ENCODE assay signal across 8 cellular contexts in the genomic region with DNA sequence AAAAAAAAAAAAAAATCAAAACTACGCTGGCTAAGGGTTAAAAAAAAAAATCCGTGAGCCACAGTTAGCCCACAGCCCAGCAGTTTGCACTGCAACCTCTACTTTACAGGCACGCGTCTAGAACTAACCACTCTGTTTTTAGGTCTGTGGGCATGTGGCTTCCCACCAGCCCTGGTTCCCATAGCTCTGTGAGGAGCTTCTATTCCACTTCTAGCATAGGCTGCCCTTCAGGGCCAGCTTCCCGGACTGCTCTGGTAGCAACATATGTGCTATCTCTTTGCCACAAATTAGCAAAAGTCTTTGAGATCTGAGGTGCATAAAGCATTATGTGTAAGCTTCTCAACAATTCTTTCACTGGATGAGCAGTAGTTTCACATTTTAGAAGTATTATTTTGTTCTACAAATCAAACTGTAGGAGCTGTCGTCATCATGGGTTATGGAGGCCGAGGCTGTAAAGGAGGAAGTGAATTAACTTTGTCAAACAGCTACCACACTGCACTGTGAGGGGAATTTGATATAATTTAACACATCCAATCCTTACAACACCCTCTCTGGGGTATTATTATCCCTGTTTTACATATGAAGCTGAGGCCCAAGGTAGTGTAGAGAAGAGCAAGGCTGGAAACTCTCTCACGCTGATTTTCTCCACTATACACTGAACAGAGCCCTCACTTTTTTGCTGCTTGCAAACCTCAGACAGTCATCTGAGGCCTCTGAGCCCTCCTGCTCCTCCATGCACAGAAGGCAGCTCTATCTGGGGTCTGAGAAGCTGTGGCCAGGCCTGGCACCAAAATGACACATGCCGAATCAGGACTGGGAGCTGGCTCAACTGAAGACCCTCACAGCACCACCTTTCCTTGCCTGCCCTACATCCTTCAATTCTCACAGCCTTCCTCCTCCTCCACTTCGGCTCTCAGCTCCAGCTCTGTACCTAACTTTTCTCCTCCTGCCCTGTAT. TPM values are rescaled to one million over a fixed set of nuclear protein-coding genes. Genes with fewer than 3 reads are reported as not detected.
DNase-seq lines count a peak whose midpoint lies in the region; ATAC-seq, FAIRE-seq and TF ChIP-seq lines count a peak whose summit lies in the region.

No MANE protein-coding gene starts in this region.

- H3K27me3 Mint-ChIP-seq in H9 (ENCODE audit: low read depth) (no peaks in the 10 kb centered on the region), immature natural killer cell (ENCODE audit: low read depth in 3 of 3) (peaks cover 4 to 17% (median 16%) of the 10 kb centered on the region in 3 donors)

- no peaks in the 10 kb centered on the region for H3K27me3 ChIP-seq in H9 (ENCODE audit: insufficient read depth, low read length)

- H3K27ac Mint-ChIP-seq in H9 (peak overlapping the region in 2 of 3 experiments; percentile 15 to 60; a peak in 3 of 7 replicates), immature natural killer cell (peak overlapping the region; percentile 95 to 99 (median 98))

- H4K91ac ChIP-seq in H9 (ENCODE audit: insufficient read length, low read depth, low read length), result no peak overlapping the region

- no peak overlapping the region for H2BK5ac ChIP-seq in H9 (ENCODE audit: insufficient read length, low read length)

- no peaks in the 10 kb centered on the region for H3K23me2 ChIP-seq in H9 (ENCODE audit: insufficient read length, low read depth, low read length, poor library complexity, severe bottlenecking)

- no peak overlapping the region for H3K4ac ChIP-seq in H9 (ENCODE audit: low read depth, low read length)

- H3K18ac ChIP-seq in H9 (ENCODE audit: insufficient read length, low read depth, low read length), result no peak overlapping the region

- no peak overlapping the region for H3K4me3 Mint-ChIP-seq in H9
- H3K4me3 Mint-ChIP-seq in immature natural killer cell, result peak overlapping the region; percentile 72 to 87 (median 84)

- no peak overlapping the region for H2BK15ac ChIP-seq in H9 (ENCODE audit: low read depth, low read length)

- no peak overlapping the region for H3K4me2 ChIP-seq in H9 (ENCODE audit: insufficient read depth, insufficient read length, low read length)

- no peaks in the 10 kb centered on the region for H3K79me1 ChIP-seq in H9 (ENCODE audit: insufficient read depth, low read depth, low read length, poor library complexity, severe bottlenecking)

- no peak overlapping the region for H3K27ac ChIP-seq in H9 (ENCODE audit: insufficient read length, low read depth, low read length)

- no peak overlapping the region for H4K5ac ChIP-seq in H9 (ENCODE audit: insufficient read length, low read depth, low read length)

- no peak overlapping the region for H3K9ac ChIP-seq in H9 (ENCODE audit: extremely low read depth, insufficient read length, low read length)

- H3K9me3 ChIP-seq in H9 (ENCODE audit: control insufficient read depth, low read depth, low read length), result no peaks in the 10 kb centered on the region

- no peak overlapping the region for H3K23ac ChIP-seq in H9 (ENCODE audit: insufficient read length, low read depth, low read length)

- peaks cover 3% of the 10 kb centered on the region in 2 experiments; a peak in 2 of 4 replicates for H3K4me1 Mint-ChIP-seq in H9
- H3K4me1 Mint-ChIP-seq in immature natural killer cell, result peaks cover 80 to 98% of the 10 kb centered on the region in 2 donors

- H3K36me3 Mint-ChIP-seq in H9 (ENCODE audit: insufficient read depth in 1 of 3, low read depth in 3 of 3) (no peaks in the 10 kb centered on the region), immature natural killer cell (peaks cover 2 to 4% (median 3%) of the 10 kb centered on the region in 3 donors)

- H3K9me3 Mint-ChIP-seq in H9 (no peaks in the 10 kb centered on the region), immature natural killer cell (no peaks in the 10 kb centered on the region)

- WGBS in H9 (ENCODE audit: extremely low coverage, insufficient read length, low lambda C conversion rate), result no CpG with 5 or more reads among the region's 10 CpGs

- no peak overlapping the region for H2BK20ac ChIP-seq in H9 (ENCODE audit: low read depth, low read length, poor library complexity, severe bottlenecking)

- H3K4me1 ChIP-seq in H9 (ENCODE audit: insufficient read depth, low read length), result no peaks in the 10 kb centered on the region; the same call in 1 of the 2 replicates

- ATAC-seq in GM18870 (IDR thresholded peaks at IDR 0.05; ENCODE audit: unreplicated experiment), result peak; percentile 62

- no peak for FAIRE-seq in D721Med (lab: Jason Lieb, UNC)

- no peak for TF ChIP-seq CTCF in H9 (conservative IDR thresholded peaks at IDR 0.05)
- no peak for TF ChIP-seq CTCF in D721Med (IDR thresholded peaks at IDR 0.05; ENCODE audit: insufficient read depth, missing control alignments)

- H3K56ac ChIP-seq in H9 (ENCODE audit: insufficient read length, low read depth, low read length), result no peak overlapping the region

- DNase-seq in H9, result no peak
- DNase-seq in MV-4-11 (lab: John Stamatoyannopoulos, UW), result peak; percentile 81
- DNase-seq in immature natural killer cell, result peak; percentile 81 to 86 (median 85)
- DNase-seq in COLO829 (ENCODE audit: low spot score), result no peak
- DNase-seq in D721Med (ENCODE audit: insufficient read length, low spot score), result no peak
- no peak for DNase-seq in NCI-H187 treated with DMSO at 0.1 percent for 48 hours (lab: John Stamatoyannopoulos, UW)
- DNase-seq in DMS114 treated with DMSO at 0.1 percent for 48 hours (lab: John Stamatoyannopoulos, UW; ENCODE audit: unreplicated experiment), result no peak

- no peak overlapping the region for H2AFZ ChIP-seq in H9 (ENCODE audit: low read length)

- H4K8ac ChIP-seq in H9 (replicated peaks; ENCODE audit: insufficient read length, low read depth, low read length), result no peak overlapping the region

- H3K14ac ChIP-seq in H9 (ENCODE audit: insufficient read depth, low read length), result no peak overlapping the region; the same call in 1 of the 2 replicates

- H2BK12ac ChIP-seq in H9 (ENCODE audit: insufficient read length, low read depth, low read length), result no peak overlapping the region

- no peak overlapping the region for H3T11ph ChIP-seq in H9 (ENCODE audit: low read length)

- H3K79me2 ChIP-seq in H9 (ENCODE audit: insufficient read depth, low read length), result no peaks in the 10 kb centered on the region

- no peaks in the 10 kb centered on the region for H4K20me1 ChIP-seq in H9 (ENCODE audit: control insufficient read depth, insufficient read depth, insufficient read length)

- no peak overlapping the region for H2AK5ac ChIP-seq in H9 (ENCODE audit: insufficient read length, low read length)

- H2BK120ac ChIP-seq in H9 (ENCODE audit: low read depth, low read length, poor library complexity, severe bottlenecking), result no peak overlapping the region

RNA-seq across cellular contexts. Expression of a gene that starts 35.3 kb away (rescaled TPM):
- total RNA-seq in H9 (2021), result 1.6 and 1.9 TPM in 2 replicates
- 10 to 100 TPM; 33.9 to 64.9 (median 56.7) TPM for polyA plus RNA-seq in immature natural killer cell

Comparison
In these comparisons a context has a peak if more than half of its experiments do, and no peak if none do; other contexts are left out.
1. DNase-seq: peak in MV-4-11 (single experiment) and immature natural killer cell (3 of 3); none in H9 (single experiment), COLO829 (single experiment), D721Med (single experiment), NCI-H187 treated with DMSO at 0.1 percent for 48 hours (single experiment) and DMS114 treated with DMSO at 0.1 percent for 48 hours (single experiment).
2. H3K4me3 Mint-ChIP-seq: peak in immature natural killer cell (5 of 5); none in H9 (0 of 2).